Comparison of ENCODE assay signal across 8 cellular contexts in the genomic region with DNA sequence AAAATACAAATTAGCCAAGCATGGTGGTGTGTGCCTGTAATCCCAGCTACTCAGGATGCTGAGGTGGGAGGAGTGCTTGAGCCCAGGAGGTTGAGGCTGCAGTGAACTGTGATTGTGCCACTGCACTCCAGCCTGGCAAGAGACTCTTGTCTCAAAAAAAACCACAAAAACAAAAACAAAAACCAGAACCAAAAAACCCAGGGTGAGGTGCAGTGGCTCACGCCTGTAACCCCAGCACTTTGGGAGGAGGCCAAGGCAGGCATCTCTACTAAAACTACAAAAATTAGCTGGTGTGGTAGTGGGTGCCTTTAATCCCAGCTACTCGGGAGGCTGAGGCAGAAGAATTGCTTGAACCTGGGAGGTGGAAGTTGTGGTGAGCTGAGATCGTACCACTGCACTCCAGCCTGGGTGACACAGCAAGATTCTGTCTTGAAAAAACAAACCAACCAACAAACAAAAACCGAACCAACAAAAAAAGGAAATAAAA. TPM values are rescaled to one million over a fixed set of nuclear protein-coding genes. Genes with fewer than 3 reads are reported as not detected.
DNase-seq lines count a peak whose midpoint lies in the region; ATAC-seq and TF ChIP-seq lines count a peak whose summit lies in the region.
"Not testable (repeated sequence)": the region's sequence is repeated elsewhere in the genome, so short reads cannot be mapped to it uniquely, and the experiment has no call there.

No MANE protein-coding gene starts in this region.

- H3K4me3 Mint-ChIP-seq in CD8-positive, alpha-beta T cell, result peak overlapping the region; percentile 29
- H3K4me3 Mint-ChIP-seq in activated CD8-positive, alpha-beta T cell treated with anti-CD3 and anti-CD28 coated beads, Interleukin-2, amount 10 ng/mL, durations not matched to agents 7 days and 5 days, result peak overlapping the region; percentile 42
- H3K4me3 Mint-ChIP-seq in activated naive CD4-positive, alpha-beta T cell treated with anti-CD3 and anti-CD28 coated beads for 36 hours, result not testable (repeated sequence)
- peak overlapping the region in 8 of 10 donors; percentile 19 to 70 (median 58) for H3K4me3 Mint-ChIP-seq in naive thymus-derived CD8-positive, alpha-beta T cell
- H3K4me3 Mint-ChIP-seq in stimulated activated naive CD8-positive, alpha-beta T cell treated with anti-CD3 and anti-CD28 coated beads, Interleukin-15, amount 100 ng/mL, for 72 hours, result peak overlapping the region; percentile 55 to 64

- peak overlapping the region; percentile 30; the same call in 1 of the 2 replicates for H3K9ac ChIP-seq in SU-DHL-6 (ENCODE audit: low read length)

- not testable (repeated sequence) for TF ChIP-seq CTCF in CD8-positive, alpha-beta T cell (IDR thresholded peaks at IDR 0.05); SU-DHL-6 (IDR thresholded peaks at IDR 0.05; ENCODE audit: insufficient read depth, low read length, poor library complexity, severe bottlenecking)

- peak; percentile 44 for ATAC-seq in CD8-positive, alpha-beta T cell
- peak; percentile 74 for ATAC-seq in activated CD8-positive, alpha-beta T cell treated with anti-CD3 and anti-CD28 coated beads, Interleukin-2, amount 10 ng/mL, durations not matched to agents 7 days and 5 days
- ATAC-seq in naive thymus-derived CD8-positive, alpha-beta T cell, result peak; percentile 55 to 70
- peak; percentile 65 for ATAC-seq in stimulated activated naive CD8-positive, alpha-beta T cell treated with anti-CD3 and anti-CD28 coated beads, Interleukin-15, amount 100 ng/mL, for 72 hours

- H3K9me3 Mint-ChIP-seq in CD8-positive, alpha-beta T cell; activated CD8-positive, alpha-beta T cell treated with anti-CD3 and anti-CD28 coated beads, Interleukin-2, amount 10 ng/mL, durations not matched to agents 7 days and 5 days (ENCODE audit: insufficient read depth); activated naive CD4-positive, alpha-beta T cell treated with anti-CD3 and anti-CD28 coated beads for 36 hours; naive thymus-derived CD8-positive, alpha-beta T cell; stimulated activated naive CD8-positive, alpha-beta T cell treated with anti-CD3 and anti-CD28 coated beads, Interleukin-15, amount 100 ng/mL, for 72 hours: not testable (repeated sequence)

- CTCF ChIA-PET in CD8-positive, alpha-beta T cell (lab: Charles Lee), result interaction anchor here (0.8 kb wide), 1 partner anchor 100 kb away, joined by 3 read pairs; no protein-coding TSS in a partner anchor
- CTCF ChIA-PET in activated CD8-positive, alpha-beta T cell treated with anti-CD3 and anti-CD28 coated beads, Interleukin-2, amount 10 ng/mL, durations not matched to agents 7 days and 5 days (lab: Charles Lee), result interaction anchor here (1.0 to 1.7 kb wide), 2 partner anchors 99 to 664 kb away, joined by 3 to 6 read pairs; no protein-coding TSS in a partner anchor
- CTCF ChIA-PET in activated naive CD4-positive, alpha-beta T cell treated with anti-CD3 and anti-CD28 coated beads for 36 hours (lab: Charles Lee), result interaction anchor here (0.7 to 1.3 kb wide), 3 partner anchors 13 to 813 kb away, joined by 3 to 4 read pairs (median 3); no protein-coding TSS in a partner anchor

- intact Hi-C loops in CD8-positive, alpha-beta T cell (cut with DNase I, micrococcal nuclease), result loop anchor here in 1 of 2 experiments (5.0 kb wide), 2 partner anchors 40 to 80 kb away; no protein-coding TSS in a partner anchor
- intact Hi-C loops in activated naive CD4-positive, alpha-beta T cell treated with anti-CD3 and anti-CD28 coated beads for 36 hours (cut with micrococcal nuclease), result loop anchor here (2.0 kb wide), 1 partner anchor 42 kb away; a partner anchor contains a TSS

- not testable (repeated sequence) for H3K27me3 Mint-ChIP-seq in CD8-positive, alpha-beta T cell (ENCODE audit: low read depth); activated CD8-positive, alpha-beta T cell treated with anti-CD3 and anti-CD28 coated beads, Interleukin-2, amount 10 ng/mL, durations not matched to agents 7 days and 5 days (ENCODE audit: low read depth); activated naive CD4-positive, alpha-beta T cell treated with anti-CD3 and anti-CD28 coated beads for 36 hours (ENCODE audit: low read depth); naive thymus-derived CD8-positive, alpha-beta T cell; stimulated activated naive CD8-positive, alpha-beta T cell treated with anti-CD3 and anti-CD28 coated beads, Interleukin-15, amount 100 ng/mL, for 72 hours

- H2AFZ ChIP-seq in SU-DHL-6 (ENCODE audit: low read depth, low read length, severe bottlenecking), result peak overlapping the region; percentile 93

- not testable (repeated sequence) for DNase-seq in CD8-positive, alpha-beta T cell
- peak; percentile 33 for DNase-seq in Jurkat, Clone E6-1 (ENCODE audit: low read depth, low spot score)
- DNase-seq in activated CD8-positive, alpha-beta T cell treated with anti-CD3 and anti-CD28 coated beads, Interleukin-2, amount 10 ng/mL, durations not matched to agents 7 days and 5 days, result peak; percentile 32
- peak; percentile 30 for DNase-seq in activated naive CD4-positive, alpha-beta T cell treated with anti-CD3 and anti-CD28 coated beads for 36 hours
- DNase-seq in cerebellar cortex (ENCODE audit: low spot score), result peak; percentile 11
- peak in 3 of 10 donors; percentile 15 to 34 (median 32) for DNase-seq in naive thymus-derived CD8-positive, alpha-beta T cell
- peak in 1 of 2 donors; percentile 21 for DNase-seq in stimulated activated naive CD8-positive, alpha-beta T cell treated with anti-CD3 and anti-CD28 coated beads, Interleukin-15, amount 100 ng/mL, for 72 hours

- H3K27me3 ChIP-seq in CD8-positive, alpha-beta T cell (ENCODE audit: insufficient read depth, low read length); SU-DHL-6 (ENCODE audit: low read length): not testable (repeated sequence)

- peaks cover 42% of the 10 kb centered on the region for H3K4me1 Mint-ChIP-seq in CD8-positive, alpha-beta T cell (ENCODE audit: low read depth)
- H3K4me1 Mint-ChIP-seq in activated CD8-positive, alpha-beta T cell treated with anti-CD3 and anti-CD28 coated beads, Interleukin-2, amount 10 ng/mL, durations not matched to agents 7 days and 5 days (ENCODE audit: low read depth), result peaks cover 37% of the 10 kb centered on the region
- H3K4me1 Mint-ChIP-seq in activated naive CD4-positive, alpha-beta T cell treated with anti-CD3 and anti-CD28 coated beads for 36 hours (ENCODE audit: low read depth), result peaks cover 32% of the 10 kb centered on the region
- peaks cover 17 to 47% (median 36%) of the 10 kb centered on the region in 4 donors for H3K4me1 Mint-ChIP-seq in naive thymus-derived CD8-positive, alpha-beta T cell
- peaks cover 44% of the 10 kb centered on the region for H3K4me1 Mint-ChIP-seq in stimulated activated naive CD8-positive, alpha-beta T cell treated with anti-CD3 and anti-CD28 coated beads, Interleukin-15, amount 100 ng/mL, for 72 hours

- H3K36me3 Mint-ChIP-seq in CD8-positive, alpha-beta T cell; activated CD8-positive, alpha-beta T cell treated with anti-CD3 and anti-CD28 coated beads, Interleukin-2, amount 10 ng/mL, durations not matched to agents 7 days and 5 days (ENCODE audit: low read depth); activated naive CD4-positive, alpha-beta T cell treated with anti-CD3 and anti-CD28 coated beads for 36 hours (ENCODE audit: low read depth); naive thymus-derived CD8-positive, alpha-beta T cell: not testable (repeated sequence)

- not testable (repeated sequence) for H3K27ac ChIP-seq in CD8-positive, alpha-beta T cell (ENCODE audit: low read depth, low read length); SU-DHL-6 (ENCODE audit: low read depth, low read length)

- peaks cover 38% of the 10 kb centered on the region for H3K4me1 ChIP-seq in CD8-positive, alpha-beta T cell (ENCODE audit: insufficient read depth, low read length)

- POLR2A ChIA-PET in CD8-positive, alpha-beta T cell (lab: Charles Lee), result interaction anchor here (0.9 to 1.0 kb wide), 2 partner anchors 41 to 83 kb away, joined by 3 to 4 read pairs; a partner anchor contains a TSS
- POLR2A ChIA-PET in activated CD8-positive, alpha-beta T cell treated with anti-CD3 and anti-CD28 coated beads, Interleukin-2, amount 10 ng/mL, durations not matched to agents 7 days and 5 days (lab: Charles Lee), result not testable (repeated sequence)
- POLR2A ChIA-PET in naive thymus-derived CD8-positive, alpha-beta T cell (lab: Charles Lee), result interaction anchor here (0.6 to 1.4 kb wide), 3 partner anchors 15 to 248 kb away, joined by 4 to 5 read pairs (median 5); no protein-coding TSS in a partner anchor

- not testable (repeated sequence) for H4K20me1 ChIP-seq in SU-DHL-6 (ENCODE audit: low read depth, low read length)

- not testable (repeated sequence) for H3K79me2 ChIP-seq in SU-DHL-6 (ENCODE audit: insufficient read depth, low read length)

- H3K4me2 ChIP-seq in SU-DHL-6 (ENCODE audit: low read depth, low read length, poor library complexity, severe bottlenecking), result peak overlapping the region; percentile 42

- not testable (repeated sequence) for H3K36me3 ChIP-seq in CD8-positive, alpha-beta T cell (ENCODE audit: insufficient read depth, low read length); SU-DHL-6 (ENCODE audit: low read length)

- H3K4me3 ChIP-seq in CD8-positive, alpha-beta T cell (ENCODE audit: low read depth, low read length); Jurkat, Clone E6-1 (ENCODE audit: low read length): not testable (repeated sequence)
- peak overlapping the region; percentile 8 for H3K4me3 ChIP-seq in SU-DHL-6 (ENCODE audit: insufficient read depth, low read length, poor library complexity, severe bottlenecking)

- H3F3A ChIP-seq in SU-DHL-6 (ENCODE audit: insufficient read depth), result not testable (repeated sequence)

- H3K27ac Mint-ChIP-seq in CD8-positive, alpha-beta T cell; activated naive CD4-positive, alpha-beta T cell treated with anti-CD3 and anti-CD28 coated beads for 36 hours: not testable (repeated sequence)
- H3K27ac Mint-ChIP-seq in activated CD8-positive, alpha-beta T cell treated with anti-CD3 and anti-CD28 coated beads, Interleukin-2, amount 10 ng/mL, durations not matched to agents 7 days and 5 days, result peak overlapping the region; percentile 80
- peak overlapping the region in 8 of 10 donors; percentile 16 to 87 (median 72) for H3K27ac Mint-ChIP-seq in naive thymus-derived CD8-positive, alpha-beta T cell
- peak overlapping the region; percentile 86 to 87 for H3K27ac Mint-ChIP-seq in stimulated activated naive CD8-positive, alpha-beta T cell treated with anti-CD3 and anti-CD28 coated beads, Interleukin-15, amount 100 ng/mL, for 72 hours

- not testable (repeated sequence) for H3K9me2 ChIP-seq in SU-DHL-6 (replicated peaks; ENCODE audit: insufficient read depth, low read length)

- not testable (repeated sequence) for H3K9me3 ChIP-seq in CD8-positive, alpha-beta T cell (ENCODE audit: low read length); SU-DHL-6 (ENCODE audit: insufficient read depth, low read length)

RNA-seq across cellular contexts. Expression of a gene that starts 41.0 kb away (rescaled TPM):
- total RNA-seq in CD8-positive, alpha-beta T cell, result 100 to 1,000 TPM; 127 to 128 TPM
- polyA plus RNA-seq in Jurkat, Clone E6-1 (2012; ENCODE audit: insufficient read depth, insufficient read length), result not detected
- total RNA-seq in activated CD8-positive, alpha-beta T cell treated with anti-CD3 and anti-CD28 coated beads, Interleukin-2, amount 10 ng/mL, durations not matched to agents 7 days and 5 days, result 10 to 100 TPM; 21.2 to 23.2 TPM
- total RNA-seq in activated naive CD4-positive, alpha-beta T cell treated with anti-CD3 and anti-CD28 coated beads for 36 hours, result 100 to 1,000 TPM; 202 to 208 TPM
- total RNA-seq in naive thymus-derived CD8-positive, alpha-beta T cell, result 10 to 100 TPM; 22.2 to 23.5 TPM
- polyA plus RNA-seq in naive thymus-derived CD8-positive, alpha-beta T cell, result 1 to 10 TPM; 3.7 to 9.0 (median 6.0) TPM

Comparison
In these comparisons a context has a peak if more than half of its experiments do, and no peak if none do; other contexts are left out.
1. RNA of a gene that starts 41.0 kb away (total RNA-seq): 202 to 208 TPM in activated naive CD4-positive, alpha-beta T cell treated with anti-CD3 and anti-CD28 coated beads for 36 hours and 127 to 128 TPM in CD8-positive, alpha-beta T cell; 22.2 to 23.5 TPM in naive thymus-derived CD8-positive, alpha-beta T cell and 21.2 to 23.2 TPM in activated CD8-positive, alpha-beta T cell treated with anti-CD3 and anti-CD28 coated beads, Interleukin-2, amount 10 ng/mL, durations not matched to agents 7 days and 5 days; every median in the first group is over 4 times any median in the second.
2. Peak in every context shown above with its lines, with median percentiles within 50 percentile points of each other: ATAC-seq.